ENCODE assay signal across 8 cellular contexts in the genomic region with DNA sequence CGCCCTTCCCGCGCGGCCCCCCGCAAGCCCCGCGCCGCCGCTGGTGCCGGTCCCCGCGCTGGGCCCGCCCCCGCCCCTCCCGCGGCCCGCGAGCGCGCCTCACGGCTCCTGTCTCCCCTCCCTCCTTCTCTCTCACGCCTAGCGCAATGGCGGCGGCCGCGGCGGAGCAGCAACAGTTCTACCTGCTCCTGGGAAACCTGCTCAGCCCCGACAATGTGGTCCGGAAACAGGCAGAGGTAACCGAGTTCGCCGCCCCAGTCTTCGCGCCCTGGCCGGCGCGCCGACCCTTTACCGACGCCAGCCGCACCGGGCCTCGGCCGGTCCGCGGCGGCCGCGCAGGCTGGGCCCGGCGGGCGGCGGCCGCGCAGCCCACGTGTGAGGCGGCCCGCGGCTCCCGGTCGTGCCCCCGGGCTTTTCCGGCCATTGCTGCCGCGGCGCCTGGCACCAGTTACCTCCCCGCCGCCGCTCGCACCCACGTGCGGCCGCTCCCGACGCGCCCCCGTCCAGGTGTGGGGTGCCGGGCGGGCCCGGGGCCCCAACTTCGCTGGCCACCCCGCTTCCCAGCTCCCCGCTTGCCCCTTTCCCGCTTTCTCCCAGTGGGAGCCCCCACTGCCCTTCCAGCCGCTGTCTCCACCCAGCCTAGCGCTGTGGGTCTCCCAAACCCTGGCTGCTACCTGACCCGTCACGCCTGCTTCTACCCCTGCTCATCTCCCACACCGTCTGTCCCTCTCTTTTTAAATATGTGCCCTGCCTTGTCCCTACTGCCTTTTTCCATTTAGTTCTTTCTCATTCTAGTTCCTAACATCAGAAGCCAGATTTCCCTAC. TPM values are rescaled to one million over a fixed set of nuclear protein-coding genes. Genes with fewer than 3 reads are reported as not detected.
DNase-seq lines count a peak whose midpoint lies in the region; ATAC-seq and TF ChIP-seq lines count a peak whose summit lies in the region.

No MANE protein-coding gene starts in this region.

- H3K27me3 Mint-ChIP-seq in endothelial cell (ENCODE audit: unreplicated experiment): peaks cover 14% of the 10 kb centered on the region

- DNase-seq in DMS 273 (lab: John Stamatoyannopoulos, UW; ENCODE audit: unreplicated experiment): peak; percentile 62
- no peak for DNase-seq in DMS 273 treated with DMSO at 0.1 percent for 48 hours (lab: John Stamatoyannopoulos, UW)
- peak; percentile 45 for DNase-seq in UCSD-AML1 (lab: John Stamatoyannopoulos, UW; ENCODE audit: unreplicated experiment)
- peak; percentile 38 for DNase-seq in endothelial cell (ENCODE audit: low spot score)
- DNase-seq in mucosa of descending colon: peak in 2 of 3 donors; percentile 17 to 91

- no peaks in the 10 kb centered on the region for H3K36me3 ChIP-seq in mucosa of descending colon (ENCODE audit: low read depth)
- H3K36me3 ChIP-seq in thymus (ENCODE audit: control insufficient read depth, insufficient read depth): no peaks in the 10 kb centered on the region

- H3K4me1 ChIP-seq in mucosa of descending colon (ENCODE audit: low read depth) (peaks cover 18% of the 10 kb centered on the region), thymus (ENCODE audit: control insufficient read depth, insufficient read depth, low read length) (peaks cover 13% of the 10 kb centered on the region)

- H3K9me3 Mint-ChIP-seq in endothelial cell (ENCODE audit: unreplicated experiment): no peaks in the 10 kb centered on the region

- H3K4me3 ChIP-seq in mucosa of descending colon: peak overlapping the region; percentile 65
- peak overlapping the region; percentile 75 for H3K4me3 ChIP-seq in thymus (ENCODE audit: low read length)

- peaks cover 11% of the 10 kb centered on the region for H3K4me1 Mint-ChIP-seq in endothelial cell (ENCODE audit: unreplicated experiment)

- H3K9me3 ChIP-seq in mucosa of descending colon: no peaks in the 10 kb centered on the region
- no peaks in the 10 kb centered on the region for H3K9me3 ChIP-seq in thymus (ENCODE audit: control insufficient read depth)

- no peaks in the 10 kb centered on the region for H3K27me3 ChIP-seq in thymus (ENCODE audit: control insufficient read depth, insufficient read depth)

- peaks cover 9% of the 10 kb centered on the region for H3K36me3 Mint-ChIP-seq in endothelial cell (ENCODE audit: low read depth, unreplicated experiment)

- ATAC-seq in GM19468 (IDR thresholded peaks at IDR 0.05; ENCODE audit: extremely low read depth, unreplicated experiment) (peak; percentile 29), HG03565 (IDR thresholded peaks at IDR 0.05; ENCODE audit: unreplicated experiment) (peak; percentile 8), mucosa of descending colon (peak; percentile 47)

- H3K27ac Mint-ChIP-seq in endothelial cell (ENCODE audit: unreplicated experiment): peak overlapping the region; percentile 79

- WGBS in thymus: under 1% methylated on average over 90 of the region's 90 CpGs

- intact Hi-C loops in mucosa of descending colon (cut with DNase I, micrococcal nuclease): no loop called here

- H3K27ac ChIP-seq in thymus (ENCODE audit: low read depth): peak overlapping the region; percentile 95

- H3K4me3 Mint-ChIP-seq in endothelial cell (ENCODE audit: unreplicated experiment): peak overlapping the region; percentile 99

- no peak for TF ChIP-seq CTCF in endothelial cell (IDR thresholded peaks at IDR 0.05; ENCODE audit: unreplicated experiment)
- no peak for TF ChIP-seq CTCF in mucosa of descending colon (IDR thresholded peaks at IDR 0.05)

RNA-seq across cellular contexts. Expression of gene IPO5, which starts 23.3 kb away (rescaled TPM):
- 154 TPM for total RNA-seq in endothelial cell (ENCODE audit: unreplicated experiment)
- total RNA-seq in mucosa of descending colon: 100 to 1,000 TPM in 1 of 3 donors, 10 to 100 TPM in 2; 66.6 to 112 (median 68.3) TPM
- 35.0 TPM for polyA plus RNA-seq in thymus
